ENCODE assay signal across 8 cellular contexts in the genomic region with DNA sequence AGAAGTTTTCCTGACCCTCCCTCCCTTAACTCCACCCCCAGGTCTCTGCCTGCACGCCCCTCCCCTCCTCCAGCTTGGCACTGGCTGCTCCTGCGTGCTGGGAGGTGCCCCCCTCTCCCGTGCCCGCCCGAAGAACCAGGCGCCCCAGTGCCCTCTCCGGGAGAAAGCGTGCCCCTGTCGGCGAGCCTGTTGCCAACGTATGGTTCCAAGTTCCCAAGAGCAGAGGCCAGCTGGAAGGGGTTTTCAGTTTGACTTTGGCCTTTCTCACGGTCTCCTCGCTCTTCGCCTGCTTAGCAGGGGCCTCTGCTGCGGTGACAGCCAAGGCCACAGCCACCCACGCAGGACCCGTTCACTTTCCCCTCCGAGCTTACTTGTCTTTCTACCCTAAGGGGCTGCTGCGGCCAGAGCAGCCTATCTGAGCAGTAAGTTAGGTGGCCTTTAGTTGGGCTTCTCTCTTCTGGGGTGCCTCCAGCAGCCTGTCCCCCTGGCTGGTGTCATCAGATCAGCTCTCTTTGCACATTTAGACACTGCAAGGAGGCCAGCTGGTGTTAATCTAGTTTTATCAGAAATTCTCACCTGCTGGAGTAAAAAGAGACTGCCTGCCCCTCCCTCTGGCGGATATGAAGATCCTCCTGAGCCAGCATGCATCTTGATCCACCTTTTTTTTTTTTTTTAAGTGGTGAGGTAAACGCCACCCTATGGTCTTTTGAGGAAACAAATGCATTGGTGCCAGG. TPM values are rescaled to one million over a fixed set of nuclear protein-coding genes. Genes with fewer than 3 reads are reported as not detected.
DNase-seq lines count a peak whose midpoint lies in the region; ATAC-seq lines count a peak whose summit lies in the region.

No MANE protein-coding gene starts in this region.

- intact Hi-C loops in left cardiac atrium (cut with DNase I) (no loop called here), posterior cingulate gyrus (cut with DNase I) (loop anchor here (5.0 kb wide), 3 partner anchors 57 to 277 kb away; no protein-coding TSS in a partner anchor)

- ATAC-seq in left cardiac atrium (peak; percentile 48 to 60), HG03571 (IDR thresholded peaks at IDR 0.05; ENCODE audit: unreplicated experiment) (no peak), GM21515 (IDR thresholded peaks at IDR 0.05; ENCODE audit: unreplicated experiment) (no peak)

- H3K4me1 Mint-ChIP-seq in T-helper 1 cell treated with Interleukin-12 subunit alpha and Interleukin-12 subunit beta and Interleukin-4 antibody, amounts not matched to agents 30 μg/mL and 1 μg/mL, for 36 hours (ENCODE audit: low read depth): peaks cover 8% of the 10 kb centered on the region

- H3K27ac Mint-ChIP-seq in T-helper 1 cell treated with Interleukin-12 subunit alpha and Interleukin-12 subunit beta and Interleukin-4 antibody, amounts not matched to agents 30 μg/mL and 1 μg/mL, for 36 hours: no peak overlapping the region

- DNase-seq in T-helper 1 cell: no peak
- peak; percentile 47 for DNase-seq in NCI-H1092 (lab: John Stamatoyannopoulos, UW)
- DNase-seq in activated naive CD4-positive, alpha-beta T cell treated with anti-CD3 and anti-CD28 coated beads, Interleukin-2, amount 50 U/mL, for 16 hours: peak; percentile 20
- peak; percentile 48 for DNase-seq in left cardiac atrium
- DNase-seq in posterior cingulate gyrus: peak in 7 of 10 donors; percentile 32 to 92 (median 59)

- no peaks in the 10 kb centered on the region for H3K36me3 Mint-ChIP-seq in T-helper 1 cell treated with Interleukin-12 subunit alpha and Interleukin-12 subunit beta and Interleukin-4 antibody, amounts not matched to agents 30 μg/mL and 1 μg/mL, for 36 hours (ENCODE audit: low read depth)

- no peaks in the 10 kb centered on the region for H3K9me3 Mint-ChIP-seq in T-helper 1 cell treated with Interleukin-12 subunit alpha and Interleukin-12 subunit beta and Interleukin-4 antibody, amounts not matched to agents 30 μg/mL and 1 μg/mL, for 36 hours

- peaks cover 83% of the 10 kb centered on the region for H3K27me3 Mint-ChIP-seq in T-helper 1 cell treated with Interleukin-12 subunit alpha and Interleukin-12 subunit beta and Interleukin-4 antibody, amounts not matched to agents 30 μg/mL and 1 μg/mL, for 36 hours (ENCODE audit: low read depth)

- peak overlapping the region; percentile 47 for H3K4me3 Mint-ChIP-seq in T-helper 1 cell treated with Interleukin-12 subunit alpha and Interleukin-12 subunit beta and Interleukin-4 antibody, amounts not matched to agents 30 μg/mL and 1 μg/mL, for 36 hours

RNA-seq across cellular contexts. Expression of a gene that starts 1.5 kb away (rescaled TPM):
- total RNA-seq in left cardiac atrium: 1 to 10 TPM in 1 of 2 donors, under 1 TPM in 1; 0.42 to 1.5 TPM

Comparison
In these comparisons a context has a peak if more than half of its experiments do, and no peak if none do; other contexts are left out.
1. DNase-seq: peak in NCI-H1092 (single experiment), activated naive CD4-positive, alpha-beta T cell treated with anti-CD3 and anti-CD28 coated beads, Interleukin-2, amount 50 U/mL, for 16 hours (single experiment), left cardiac atrium (single experiment) and posterior cingulate gyrus (7 of 10); none in T-helper 1 cell (0 of 5).
2. ATAC-seq: peak in left cardiac atrium (2 of 2); none in HG03571 (single experiment) and GM21515 (single experiment).